ENCODE assay signal across 1 cellular context in the genomic region with DNA sequence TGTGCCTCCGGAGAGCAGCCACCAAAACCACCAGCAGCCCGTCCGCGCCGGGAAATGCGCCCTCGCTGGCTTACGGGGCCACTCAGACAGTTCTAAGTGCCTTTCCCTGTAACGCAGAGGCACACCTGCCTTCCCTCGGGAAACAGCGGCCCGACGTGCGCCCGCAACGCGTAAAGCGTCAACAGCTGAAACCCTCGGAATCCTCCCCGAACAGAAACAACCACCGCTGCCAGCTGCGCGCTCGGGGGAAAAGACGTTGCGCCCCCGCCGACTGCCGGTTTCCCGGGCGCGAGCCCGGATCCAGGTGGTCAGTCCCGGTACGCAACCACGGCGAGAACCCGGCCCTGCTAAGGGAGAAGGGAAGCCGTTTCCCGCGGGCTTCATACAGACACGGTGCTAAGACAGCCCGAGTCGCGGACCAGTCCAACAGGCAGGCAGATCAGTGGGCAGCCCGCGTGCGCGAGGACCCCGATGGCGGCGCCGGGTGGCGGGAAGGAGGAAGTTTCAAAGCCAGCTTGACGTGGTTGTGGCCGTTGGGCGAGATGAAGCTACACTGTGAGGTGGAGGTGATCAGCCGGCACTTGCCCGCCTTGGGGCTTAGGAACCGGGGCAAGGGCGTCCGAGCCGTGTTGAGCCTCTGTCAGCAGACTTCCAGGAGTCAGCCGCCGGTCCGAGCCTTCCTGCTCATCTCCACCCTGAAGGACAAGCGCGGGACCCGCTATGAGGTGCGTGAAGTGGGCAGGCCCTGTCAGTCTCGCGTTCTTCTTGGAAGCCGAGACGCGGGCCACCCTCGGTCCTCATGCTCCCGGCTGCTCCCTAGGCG.
TF ChIP-seq lines count a peak whose summit lies in the region.

A gene with protein sequence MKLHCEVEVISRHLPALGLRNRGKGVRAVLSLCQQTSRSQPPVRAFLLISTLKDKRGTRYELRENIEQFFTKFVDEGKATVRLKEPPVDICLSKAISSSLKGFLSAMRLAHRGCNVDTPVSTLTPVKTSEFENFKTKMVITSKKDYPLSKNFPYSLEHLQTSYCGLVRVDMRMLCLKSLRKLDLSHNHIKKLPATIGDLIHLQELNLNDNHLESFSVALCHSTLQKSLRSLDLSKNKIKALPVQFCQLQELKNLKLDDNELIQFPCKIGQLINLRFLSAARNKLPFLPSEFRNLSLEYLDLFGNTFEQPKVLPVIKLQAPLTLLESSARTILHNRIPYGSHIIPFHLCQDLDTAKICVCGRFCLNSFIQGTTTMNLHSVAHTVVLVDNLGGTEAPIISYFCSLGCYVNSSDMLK (plus strand): TSS at position 462 of the 823 bp plus-strand sequence. CDS start 81 bp downstream, at position 543.

TF ChIP-seq in HepG2, 621 proteins besides CTCF, POLR2A, EP300 and RAD21 (continued from another document and continues in another):
- TF ChIP-seq ZSCAN5A (CRISPR knock-in tag; IDR thresholded peaks at IDR 0.05; ENCODE audit: borderline replicate concordance) = 0 out of 2 replicates have a peak, but pooled peaks have one; percentile 12
- TF ChIP-seq ZNF777 (CRISPR knock-in tag; IDR thresholded peaks at IDR 0.05) = peak; percentile 100
- TF ChIP-seq TBX3 (IDR thresholded peaks at IDR 0.05; ENCODE audit: borderline replicate concordance) = peak; percentile 55
- TF ChIP-seq, protein P1, sequence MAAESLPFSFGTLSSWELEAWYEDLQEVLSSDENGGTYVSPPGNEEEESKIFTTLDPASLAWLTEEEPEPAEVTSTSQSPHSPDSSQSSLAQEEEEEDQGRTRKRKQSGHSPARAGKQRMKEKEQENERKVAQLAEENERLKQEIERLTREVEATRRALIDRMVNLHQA (CRISPR knock-in tag; IDR thresholded peaks at IDR 0.05) = no peak
- peak; percentile 96 to 98 for TF ChIP-seq HMGXB4 (CRISPR knock-in tag; IDR thresholded peaks at IDR 0.05; ENCODE audit: borderline replicate concordance in 1 of 2, low read depth in 1 of 2)
- no peak for TF ChIP-seq ZSCAN20 (CRISPR knock-in tag; IDR thresholded peaks at IDR 0.05; ENCODE audit: borderline replicate concordance)
- TF ChIP-seq THAP8 (CRISPR knock-in tag; IDR thresholded peaks at IDR 0.05; ENCODE audit: borderline replicate concordance) = peak; percentile 78
- peak; percentile 92 for TF ChIP-seq CHD2 (IDR thresholded peaks at IDR 0.05; ENCODE audit: low read depth, low read length)
- peak; percentile 52; the same call in 1 of the 2 replicates for TF ChIP-seq ZBTB25 (CRISPR knock-in tag; IDR thresholded peaks at IDR 0.05)
- no peak for TF ChIP-seq HMGA1 (CRISPR knock-in tag; conservative IDR thresholded peaks at IDR 0.05)
- TF ChIP-seq ZNF616 (CRISPR knock-in tag; IDR thresholded peaks at IDR 0.05; ENCODE audit: low read depth) = peak; percentile 65; the same call in 1 of the 2 replicates
- TF ChIP-seq ZNF589 (CRISPR knock-in tag; conservative IDR thresholded peaks at IDR 0.05) = peak; percentile 79; the same call in 1 of the 2 replicates
- peak; percentile 76; the same call in 1 of the 2 replicates for TF ChIP-seq PHF20 (CRISPR knock-in tag; IDR thresholded peaks at IDR 0.05)
- TF ChIP-seq ZNF556 (CRISPR knock-in tag; IDR thresholded peaks at IDR 0.05; ENCODE audit: borderline replicate concordance) = peak; percentile 65; the same call in 1 of the 2 replicates
- TF ChIP-seq, protein P2, sequence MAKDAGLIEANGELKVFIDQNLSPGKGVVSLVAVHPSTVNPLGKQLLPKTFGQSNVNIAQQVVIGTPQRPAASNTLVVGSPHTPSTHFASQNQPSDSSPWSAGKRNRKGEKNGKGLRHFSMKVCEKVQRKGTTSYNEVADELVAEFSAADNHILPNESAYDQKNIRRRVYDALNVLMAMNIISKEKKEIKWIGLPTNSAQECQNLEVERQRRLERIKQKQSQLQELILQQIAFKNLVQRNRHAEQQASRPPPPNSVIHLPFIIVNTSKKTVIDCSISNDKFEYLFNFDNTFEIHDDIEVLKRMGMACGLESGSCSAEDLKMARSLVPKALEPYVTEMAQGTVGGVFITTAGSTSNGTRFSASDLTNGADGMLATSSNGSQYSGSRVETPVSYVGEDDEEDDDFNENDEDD (CRISPR knock-in tag; IDR thresholded peaks at IDR 0.05; ENCODE audit: borderline replicate concordance) = peak; percentile 99
- peak; percentile 78; the same call in 1 of the 2 replicates for TF ChIP-seq ZNF607 (CRISPR knock-in tag; IDR thresholded peaks at IDR 0.05; ENCODE audit: borderline replicate concordance)
- no peak for TF ChIP-seq ZFAT (CRISPR knock-in tag; conservative IDR thresholded peaks at IDR 0.05)
- TF ChIP-seq RORA (CRISPR knock-in tag; IDR thresholded peaks at IDR 0.05) = no peak
- TF ChIP-seq ARNT2 (CRISPR knock-in tag; IDR thresholded peaks at IDR 0.05; ENCODE audit: low read depth) = peak; percentile 61; the same call in 1 of the 2 replicates
- peak; percentile 86 for TF ChIP-seq HOXA5 (CRISPR knock-in tag; IDR thresholded peaks at IDR 0.05)
- TF ChIP-seq RBAK (CRISPR knock-in tag; IDR thresholded peaks at IDR 0.05) = 0 out of 2 replicates have a peak, but pooled peaks have one; percentile 54
- peak; percentile 71 for TF ChIP-seq ZNF263 (CRISPR knock-in tag; IDR thresholded peaks at IDR 0.05)
- TF ChIP-seq CEBPB (IDR thresholded peaks at IDR 0.05; ENCODE audit: borderline replicate concordance, low read depth, low read length) = no peak
- TF ChIP-seq KDM2A (CRISPR knock-in tag; IDR thresholded peaks at IDR 0.05; ENCODE audit: borderline replicate concordance, low read depth) = peak; percentile 95
- 0 out of 2 replicates have a peak, but pooled peaks have one; percentile 31 for TF ChIP-seq ZFP41 (CRISPR knock-in tag; IDR thresholded peaks at IDR 0.05; ENCODE audit: borderline replicate concordance)
- TF ChIP-seq ZNF557 (CRISPR knock-in tag; IDR thresholded peaks at IDR 0.05) = peak; percentile 62; the same call in 1 of the 2 replicates
- TF ChIP-seq ZNF329 (CRISPR knock-in tag; IDR thresholded peaks at IDR 0.05; ENCODE audit: low read depth) = 0 out of 2 replicates have a peak, but pooled peaks have one; percentile 58
- TF ChIP-seq RERE (CRISPR knock-in tag; IDR thresholded peaks at IDR 0.05; ENCODE audit: low read depth) = 0 out of 2 replicates have a peak, but pooled peaks have one; percentile 41
- no peak for TF ChIP-seq ATF7 (IDR thresholded peaks at IDR 0.05)
- TF ChIP-seq ATF7 (CRISPR knock-in tag; IDR thresholded peaks at IDR 0.05) = no peak
- peak; percentile 40; the same call in 1 of the 2 replicates for TF ChIP-seq NCOA2 (CRISPR knock-in tag; IDR thresholded peaks at IDR 0.05)
- TF ChIP-seq CEBPG (CRISPR knock-in tag; IDR thresholded peaks at IDR 0.05) = peak; percentile 27
- TF ChIP-seq TOPORS (CRISPR knock-in tag; IDR thresholded peaks at IDR 0.05) = peak; percentile 75; the same call in 1 of the 2 replicates
- peak; percentile 74 for TF ChIP-seq ZNF232 (CRISPR knock-in tag; IDR thresholded peaks at IDR 0.05; ENCODE audit: borderline replicate concordance)
- TF ChIP-seq ZNF256 (CRISPR knock-in tag; conservative IDR thresholded peaks at IDR 0.05) = peak; percentile 19; the same call in 1 of the 2 replicates
- TF ChIP-seq, protein P3, sequence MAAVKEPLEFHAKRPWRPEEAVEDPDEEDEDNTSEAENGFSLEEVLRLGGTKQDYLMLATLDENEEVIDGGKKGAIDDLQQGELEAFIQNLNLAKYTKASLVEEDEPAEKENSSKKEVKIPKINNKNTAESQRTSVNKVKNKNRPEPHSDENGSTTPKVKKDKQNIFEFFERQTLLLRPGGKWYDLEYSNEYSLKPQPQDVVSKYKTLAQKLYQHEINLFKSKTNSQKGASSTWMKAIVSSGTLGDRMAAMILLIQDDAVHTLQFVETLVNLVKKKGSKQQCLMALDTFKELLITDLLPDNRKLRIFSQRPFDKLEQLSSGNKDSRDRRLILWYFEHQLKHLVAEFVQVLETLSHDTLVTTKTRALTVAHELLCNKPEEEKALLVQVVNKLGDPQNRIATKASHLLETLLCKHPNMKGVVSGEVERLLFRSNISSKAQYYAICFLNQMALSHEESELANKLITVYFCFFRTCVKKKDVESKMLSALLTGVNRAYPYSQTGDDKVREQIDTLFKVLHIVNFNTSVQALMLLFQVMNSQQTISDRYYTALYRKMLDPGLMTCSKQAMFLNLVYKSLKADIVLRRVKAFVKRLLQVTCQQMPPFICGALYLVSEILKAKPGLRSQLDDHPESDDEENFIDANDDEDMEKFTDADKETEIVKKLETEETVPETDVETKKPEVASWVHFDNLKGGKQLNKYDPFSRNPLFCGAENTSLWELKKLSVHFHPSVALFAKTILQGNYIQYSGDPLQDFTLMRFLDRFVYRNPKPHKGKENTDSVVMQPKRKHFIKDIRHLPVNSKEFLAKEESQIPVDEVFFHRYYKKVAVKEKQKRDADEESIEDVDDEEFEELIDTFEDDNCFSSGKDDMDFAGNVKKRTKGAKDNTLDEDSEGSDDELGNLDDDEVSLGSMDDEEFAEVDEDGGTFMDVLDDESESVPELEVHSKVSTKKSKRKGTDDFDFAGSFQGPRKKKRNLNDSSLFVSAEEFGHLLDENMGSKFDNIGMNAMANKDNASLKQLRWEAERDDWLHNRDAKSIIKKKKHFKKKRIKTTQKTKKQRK (IDR thresholded peaks at IDR 0.05; ENCODE audit: low read length) = no peak
- TF ChIP-seq NFYC (CRISPR knock-in tag; IDR thresholded peaks at IDR 0.05) = peak; percentile 37; the same call in 1 of the 2 replicates
- TF ChIP-seq HNRNPK (IDR thresholded peaks at IDR 0.05; ENCODE audit: low read depth, low read length, poor library complexity, severe bottlenecking) = peak; percentile 63
- peak; percentile 99 for TF ChIP-seq HNRNPLL (IDR thresholded peaks at IDR 0.05; ENCODE audit: low read depth, low read length, poor library complexity, severe bottlenecking)
- peak; percentile 91; the same call in 1 of the 2 replicates for TF ChIP-seq SRY (CRISPR knock-in tag; IDR thresholded peaks at IDR 0.05)
